In the genomic region with DNA sequence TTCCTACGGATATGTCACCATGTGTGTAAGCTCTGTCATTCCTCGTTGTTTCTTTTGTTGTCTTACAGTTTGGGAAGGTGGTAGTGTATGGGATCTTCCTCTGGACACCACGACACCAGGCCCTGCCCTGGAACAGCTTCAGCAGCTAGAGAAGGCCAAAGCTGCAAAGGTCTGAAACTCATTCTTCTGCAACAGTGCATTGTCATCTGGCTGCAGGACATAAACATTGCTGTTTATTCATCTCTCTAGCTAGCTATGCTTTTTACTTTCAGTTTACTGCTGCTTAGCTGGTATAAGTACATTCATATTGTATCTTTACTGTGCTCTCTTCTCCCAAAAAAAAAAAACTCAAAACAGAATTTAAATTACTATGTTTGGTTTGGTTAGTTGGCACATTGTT, we compare ENCODE assay signal across 22 cellular contexts. TPM values are rescaled to one million over a fixed set of nuclear protein-coding genes. Genes with fewer than 3 reads are reported as not detected.
"Had no signal": no experiment of that assay in that cellular context is flagged by ENCODE, and none has a peak within 500 bp of the region (broad histone marks: within the 10 kb centered on the region; RNA-seq: fewer than 3 reads in every experiment).

No MANE protein-coding gene starts in this region.

- ATAC-seq: lower lobe of right lung; natural killer cell treated with Interleukin-12 subunit alpha and Interleukin-12 subunit beta and Interleukin-15 and Interleukin-18, amount 100 ng/mL, for 72 hours; stimulated activated naive CD8-positive, alpha-beta T cell treated with anti-CD3 and anti-CD28 coated beads, Interleukin-15, Interleukin-2, amounts not matched to agents 100 U/mL and 50 U/mL, for 24 hours had no signal

- H3K9me3 Mint-ChIP-seq: activated naive CD8-positive, alpha-beta T cell treated with anti-CD3 and anti-CD28 coated beads for 36 hours; activated T-helper 1 cell treated with anti-CD3 and anti-CD28 coated beads, Interleukin-12 subunit alpha, Interleukin-12 subunit beta, Interleukin-2, Interleukin-4 antibody, amounts not matched to agents 30 ng/mL and 10 ng/mL and 1 ng/mL, durations not matched to agents 14 hours and 24 hours and 36 hours; mesothelial cell of epicardium; natural killer cell treated with Interleukin-12 subunit alpha and Interleukin-12 subunit beta and Interleukin-15 and Interleukin-18, amount 100 ng/mL, for 72 hours had no signal

- H3K9me3 ChIP-seq: colonic mucosa, lower lobe of right lung, tibial nerve had no signal

- H3K27me3 ChIP-seq: brain microvascular endothelial cell, colonic mucosa, tibial nerve had no signal

- H3K4me1 Mint-ChIP-seq: mesothelial cell of epicardium had no signal

- H3K4me3 ChIP-seq: colonic mucosa, lower lobe of right lung, tibial nerve had no signal

- DNase-seq: activated gamma-delta T cell treated with Interleukin-2 at 50 U/mL for 16 hours; activated naive CD8-positive, alpha-beta T cell treated with anti-CD3 and anti-CD28 coated beads for 36 hours; anterior cingulate cortex; brain microvascular endothelial cell; central memory CD4-positive, alpha-beta T cell; colonic mucosa; erythroblast; hypothalamus; lower lobe of right lung; stimulated activated CD4-positive, alpha-beta T cell treated with anti-CD3 and anti-CD28 coated beads, Interleukin-2, amount 100 ng/mL, for 24 hours; stimulated activated naive CD8-positive, alpha-beta T cell treated with anti-CD3 and anti-CD28 coated beads, Interleukin-15, Interleukin-2, amounts not matched to agents 100 U/mL and 50 U/mL, for 24 hours; substantia nigra; SW 1271; WERI-Rb-1 had no signal

- H3K4me1 ChIP-seq: colonic mucosa, lower lobe of right lung, tibial nerve had no signal

- H3K27me3 Mint-ChIP-seq: activated naive CD8-positive, alpha-beta T cell treated with anti-CD3 and anti-CD28 coated beads for 36 hours; natural killer cell treated with Interleukin-12 subunit alpha and Interleukin-12 subunit beta and Interleukin-15 and Interleukin-18, amount 100 ng/mL, for 72 hours had no signal

- H3K27ac Mint-ChIP-seq: activated naive CD8-positive, alpha-beta T cell treated with anti-CD3 and anti-CD28 coated beads for 36 hours; activated T-helper 1 cell treated with anti-CD3 and anti-CD28 coated beads, Interleukin-12 subunit alpha, Interleukin-12 subunit beta, Interleukin-2, Interleukin-4 antibody, amounts not matched to agents 30 ng/mL and 10 ng/mL and 1 ng/mL, durations not matched to agents 14 hours and 24 hours and 36 hours; mesothelial cell of epicardium; natural killer cell treated with Interleukin-12 subunit alpha and Interleukin-12 subunit beta and Interleukin-15 and Interleukin-18, amount 100 ng/mL, for 72 hours had no signal

- FAIRE-seq: frontal cortex, keratinocyte had no signal

- H3K4me3 Mint-ChIP-seq: activated naive CD8-positive, alpha-beta T cell treated with anti-CD3 and anti-CD28 coated beads for 36 hours; activated T-helper 1 cell treated with anti-CD3 and anti-CD28 coated beads, Interleukin-12 subunit alpha, Interleukin-12 subunit beta, Interleukin-2, Interleukin-4 antibody, amounts not matched to agents 30 ng/mL and 10 ng/mL and 1 ng/mL, durations not matched to agents 14 hours and 24 hours and 36 hours; mesothelial cell of epicardium; natural killer cell treated with Interleukin-12 subunit alpha and Interleukin-12 subunit beta and Interleukin-15 and Interleukin-18, amount 100 ng/mL, for 72 hours had no signal

- H3K27ac ChIP-seq: brain microvascular endothelial cell, colonic mucosa, lower lobe of right lung, tibial nerve, WERI-Rb-1 had no signal

RNA-seq across cellular contexts. Expression of a gene that starts 39.2 kb away (rescaled TPM):
- total RNA-seq: activated naive CD8-positive, alpha-beta T cell treated with anti-CD3 and anti-CD28 coated beads for 36 hours; activated T-helper 1 cell treated with anti-CD3 and anti-CD28 coated beads, Interleukin-12 subunit alpha, Interleukin-12 subunit beta, Interleukin-2, Interleukin-4 antibody, amounts not matched to agents 30 ng/mL and 10 ng/mL and 1 ng/mL, durations not matched to agents 14 hours and 24 hours and 36 hours; lower lobe of right lung; natural killer cell treated with Interleukin-12 subunit alpha and Interleukin-12 subunit beta and Interleukin-15 and Interleukin-18, amount 100 ng/mL, for 72 hours; posterior vena cava; skeletal muscle tissue; tibial nerve had no signal
- polyA plus RNA-seq: keratinocyte had no signal
